ENCODE assay signal across 1 cellular context in genomic region chr1:10705953-10706352, GRCh38.
TF ChIP-seq lines count a peak whose summit lies in the region.

No MANE protein-coding gene starts in this region.

TF ChIP-seq in HepG2, 621 proteins besides CTCF, POLR2A, EP300 and RAD21 (continued from another document):
- TF ChIP-seq NFAT5 (CRISPR knock-in tag; IDR thresholded peaks at IDR 0.05) (no peak), ZBTB38 (CRISPR knock-in tag; IDR thresholded peaks at IDR 0.05) (no peak), PLSCR1 (CRISPR knock-in tag; IDR thresholded peaks at IDR 0.05; ENCODE audit: borderline replicate concordance) (no peak), FOSL2 (CRISPR knock-in tag; IDR thresholded peaks at IDR 0.05) (peak; percentile 52), HOXA3 (CRISPR knock-in tag; IDR thresholded peaks at IDR 0.05) (no peak)
TF ChIP-seq in HepG2: peak in this region for 1.
